ENCODE assay signal across 8 cellular contexts in genomic region chr13:49240017-49240416, GRCh38. TPM values are rescaled to one million over a fixed set of nuclear protein-coding genes. Genes with fewer than 3 reads are reported as not detected.
DNase-seq lines count a peak whose midpoint lies in the region; ATAC-seq and TF ChIP-seq lines count a peak whose summit lies in the region.

No MANE protein-coding gene starts in this region.

- DNase-seq in heart right ventricle (no peak), left ventricle myocardium superior (no peak), M059J (ENCODE audit: low read depth) (peak; percentile 24), left lobe of liver (ENCODE audit: low spot score) (no peak), superior temporal gyrus (ENCODE audit: extremely low spot score) (no peak), occipital lobe (lab: John Stamatoyannopoulos, UW) (no peak)
- peak; percentile 45 to 51 for DNase-seq in activated T-cell treated with anti-CD3 and anti-CD28 coated beads, Interleukin-2, amount 50 U/mL, for 72 hours

- H3K4me1 ChIP-seq in heart right ventricle, result no peaks in the 10 kb centered on the region

- intact Hi-C loops in heart right ventricle (cut with DNase I) (no loop called here), left ventricle myocardium superior (cut with micrococcal nuclease) (loop anchor here (10.0 kb wide), 1 partner anchor 145 kb away; no protein-coding TSS in a partner anchor)

- peaks cover 0 to 6% (median 0%) of the 10 kb centered on the region in 11 donors for H3K9me3 ChIP-seq in heart right ventricle

- H3K4me1 Mint-ChIP-seq in activated T-cell treated with anti-CD3 and anti-CD28 coated beads, Interleukin-2, amount 50 U/mL, for 72 hours (ENCODE audit: low read depth), result no peaks in the 10 kb centered on the region

- peaks cover 19% of the 10 kb centered on the region for H3K27me3 Mint-ChIP-seq in activated T-cell treated with anti-CD3 and anti-CD28 coated beads, Interleukin-2, amount 50 U/mL, for 72 hours (ENCODE audit: low read depth)

- no peak overlapping the region for H3K4me3 Mint-ChIP-seq in activated T-cell treated with anti-CD3 and anti-CD28 coated beads, Interleukin-2, amount 50 U/mL, for 72 hours

- 41 to 52% methylated on average over 4 of the region's 4 CpGs for WGBS in heart right ventricle, 2 donors

- peak in 7 of 9 donors; percentile 14 to 48 (median 39) for TF ChIP-seq CTCF in heart right ventricle (IDR thresholded peaks at IDR 0.05)

- ATAC-seq in heart right ventricle, result no peak
- ATAC-seq in left ventricle myocardium superior, result no peak
- peak; percentile 80 to 86 for ATAC-seq in activated T-cell treated with anti-CD3 and anti-CD28 coated beads, Interleukin-2, amount 50 U/mL, for 72 hours (replicated peaks in 1 of 2)
- ATAC-seq in left lobe of liver, result peak; percentile 81
- ATAC-seq in GM21619 (IDR thresholded peaks at IDR 0.05; ENCODE audit: unreplicated experiment), result no peak

- H3K9me3 Mint-ChIP-seq in activated T-cell treated with anti-CD3 and anti-CD28 coated beads, Interleukin-2, amount 50 U/mL, for 72 hours, result no peaks in the 10 kb centered on the region

- no peak overlapping the region for H3K27ac ChIP-seq in heart right ventricle

- H3K27me3 ChIP-seq in heart right ventricle, result no peaks in the 10 kb centered on the region

- H3K4me3 ChIP-seq in heart right ventricle, result no peak overlapping the region

- H3K36me3 ChIP-seq in heart right ventricle, result no peaks in the 10 kb centered on the region

- H3K27ac Mint-ChIP-seq in activated T-cell treated with anti-CD3 and anti-CD28 coated beads, Interleukin-2, amount 50 U/mL, for 72 hours, result no peak overlapping the region

- no peaks in the 10 kb centered on the region for H3K36me3 Mint-ChIP-seq in activated T-cell treated with anti-CD3 and anti-CD28 coated beads, Interleukin-2, amount 50 U/mL, for 72 hours (ENCODE audit: insufficient read depth in 2 of 2)

RNA-seq across cellular contexts. Expression of gene CDADC1, which starts 7.7 kb away (rescaled TPM):
- total RNA-seq in heart right ventricle (10 to 100 TPM in 4 of 10 donors, 1 to 10 TPM in 6; 6.6 to 12.7 (median 9.4) TPM), left ventricle myocardium superior (10.4 TPM), left lobe of liver (8.3 TPM), occipital lobe (14.8 TPM)
- 1 to 10 TPM; 4.9 to 5.0 TPM for polyA plus RNA-seq in heart right ventricle
- 5.7 and 6.0 TPM in 2 replicates for total RNA-seq in M059J (2014; rRNA removed; shearing (Covaris generic))
- 10 to 100 TPM; 13.4 to 14.8 TPM for total RNA-seq in activated T-cell treated with anti-CD3 and anti-CD28 coated beads, Interleukin-2, amount 50 U/mL, for 72 hours

RNA-seq across cellular contexts. Expression of gene MLNR, which starts 19.9 kb away (rescaled TPM):
- not detected for total RNA-seq in heart right ventricle
- not detected for polyA plus RNA-seq in heart right ventricle
- total RNA-seq in left ventricle myocardium superior, result not detected
- total RNA-seq in M059J (2014; rRNA removed; shearing (Covaris generic)), result not detected in 2 replicates
- total RNA-seq in activated T-cell treated with anti-CD3 and anti-CD28 coated beads, Interleukin-2, amount 50 U/mL, for 72 hours, result under 1 TPM in 1 of 2 donors, not detected in 1; 0.19 TPM
- total RNA-seq in left lobe of liver, result not detected
- not detected for total RNA-seq in occipital lobe

Comparison
In these comparisons a context has a peak if more than half of its experiments do, and no peak if none do; other contexts are left out.
1. ATAC-seq: peak in activated T-cell treated with anti-CD3 and anti-CD28 coated beads, Interleukin-2, amount 50 U/mL, for 72 hours (2 of 2) and left lobe of liver (single experiment); none in heart right ventricle (0 of 8), left ventricle myocardium superior (single experiment) and GM21619 (single experiment).
2. DNase-seq: peak in M059J (single experiment) and activated T-cell treated with anti-CD3 and anti-CD28 coated beads, Interleukin-2, amount 50 U/mL, for 72 hours (2 of 2); none in heart right ventricle (0 of 2), left ventricle myocardium superior (single experiment), left lobe of liver (single experiment), superior temporal gyrus (single experiment) and occipital lobe (single experiment).